10 cellular contexts compared by ENCODE assay signal in genomic region chr22:45978275-45978713, GRCh38. TPM values are rescaled to one million over a fixed set of nuclear protein-coding genes. Genes with fewer than 3 reads are reported as not detected.
A peak's percentile ranks its signal among the peaks of the same experiment; 100 is the strongest.
DNase-seq lines count a peak whose midpoint lies in the region; ATAC-seq and TF ChIP-seq lines count a peak whose summit lies in the region.
"Had no signal": no experiment of that assay in that cellular context is flagged by ENCODE, and none has a peak within 500 bp of the region (broad histone marks: within the 10 kb centered on the region; RNA-seq: fewer than 3 reads in every experiment).

No MANE protein-coding gene starts in this region.

- no peak overlapping the region for H3K27ac ChIP-seq in PC-9
- H3K27ac ChIP-seq in hepatocyte, result no peak overlapping the region
- H3K27ac ChIP-seq in sigmoid colon, result no peak overlapping the region

- TF ChIP-seq EP300 in sigmoid colon (IDR thresholded peaks at IDR 0.05), result no peak

- DNase-seq in GM10266 (ENCODE audit: extremely low spot score) (peak; percentile 39), PC-9 (no peak), hepatocyte (ENCODE audit: low spot score) (no peak), sigmoid colon (peak; percentile 76), GM13977 (ENCODE audit: low spot score) (no peak), dedifferentiated amniotic fluid mesenchymal stem cell (ENCODE audit: extremely low spot score) (no peak)

- H2AFZ ChIP-seq in PC-9 (no peak overlapping the region; the same call in 1 of the 2 replicates), hepatocyte (no peak overlapping the region)

- no peaks in the 10 kb centered on the region for H3K36me3 ChIP-seq in PC-9 (ENCODE audit: low read depth)
- H3K36me3 ChIP-seq in hepatocyte (replicated peaks; ENCODE audit: insufficient read depth, low read depth), result no peaks in the 10 kb centered on the region
- H3K36me3 ChIP-seq in sigmoid colon, result no peaks in the 10 kb centered on the region

- no TSS peak for BruUV-seq in PC-9 (replicated peaks; lab: Mats Ljungman, UMichigan)

- peaks cover 59% of the 10 kb centered on the region for H3F3A ChIP-seq in PC-9 (ENCODE audit: insufficient read depth, low read depth)

- TF ChIP-seq POLR2A in sigmoid colon (IDR thresholded peaks at IDR 0.05), result no peak

- H3K4me3 ChIP-seq in PC-9 (peak overlapping the region; percentile 86; the same call in 1 of the 2 replicates), hepatocyte (no peak overlapping the region), sigmoid colon (peak overlapping the region in 3 of 4 donors; percentile 39 to 59 (median 56))

- H3K4me1 ChIP-seq in PC-9 (replicated peaks; ENCODE audit: insufficient read depth) (peaks cover 36% of the 10 kb centered on the region), hepatocyte (ENCODE audit: insufficient read depth) (peaks cover 8% of the 10 kb centered on the region), sigmoid colon (peaks cover 0 to 41% (median 30%) of the 10 kb centered on the region in 4 donors)

- H4K20me1 ChIP-seq in PC-9 (ENCODE audit: insufficient read depth) (peaks cover 21% of the 10 kb centered on the region), hepatocyte (ENCODE audit: insufficient read depth, poor library complexity, severe bottlenecking) (no peaks in the 10 kb centered on the region)

- H3K79me2 ChIP-seq in PC-9 (ENCODE audit: low read depth) (peaks cover 37% of the 10 kb centered on the region), hepatocyte (no peaks in the 10 kb centered on the region)

- CTCF ChIA-PET in PC-9 (lab: Charles Lee), result no interaction called here

- POLR2A ChIA-PET in PC-9 (lab: Charles Lee; ENCODE audit: unreplicated experiment), result no interaction called here

- in situ Hi-C loops in GM13977 (cut with MboI; ENCODE audit: low pct_unique_long_range_greater_than_20kb, low sequenced_read_pairs, unreplicated experiment), result no loop called here

- TF ChIP-seq CTCF in GM10266 (IDR thresholded peaks at IDR 0.05; ENCODE audit: control insufficient read depth, insufficient read depth, low read depth, missing control alignments), result no peak
- TF ChIP-seq CTCF in PC-9 (conservative IDR thresholded peaks at IDR 0.05), result no peak
- no peak for TF ChIP-seq CTCF in hepatocyte (IDR thresholded peaks at IDR 0.05; ENCODE audit: poor library complexity)
- no peak for TF ChIP-seq CTCF in sigmoid colon (IDR thresholded peaks at IDR 0.05)
- TF ChIP-seq CTCF in GM13977 (IDR thresholded peaks at IDR 0.05; ENCODE audit: extremely low read depth, insufficient read depth, missing control alignments), result no peak

- H3K4me2 ChIP-seq in PC-9 (peak overlapping the region; percentile 81), hepatocyte (peak overlapping the region; percentile 98)

- no peaks in the 10 kb centered on the region for H3K27me3 ChIP-seq in PC-9 (ENCODE audit: insufficient read depth, low read depth)
- peaks cover 42% of the 10 kb centered on the region for H3K27me3 ChIP-seq in hepatocyte
- H3K27me3 ChIP-seq in sigmoid colon, result peaks cover 37 to 57% (median 56%) of the 10 kb centered on the region in 3 donors

- 8% methylated on average over 24 of the region's 26 CpGs for WGBS in hepatocyte (ENCODE audit: low lambda C conversion rate, missing lambda C conversion rate)
- WGBS in sigmoid colon, 2 donors, result 4% methylated on average over 26 of the region's 26 CpGs

- H3K9me3 ChIP-seq in PC-9 (ENCODE audit: insufficient read depth, low read depth) (no peaks in the 10 kb centered on the region), hepatocyte (ENCODE audit: low read depth) (no peaks in the 10 kb centered on the region), sigmoid colon (no peaks in the 10 kb centered on the region)

- ATAC-seq in GM18858 (IDR thresholded peaks at IDR 0.05; ENCODE audit: unreplicated experiment), result no peak
- no peak for ATAC-seq in GM19324 (IDR thresholded peaks at IDR 0.05; ENCODE audit: low FRiP score, unreplicated experiment)

- intact Hi-C loops in PC-9 (cut with micrococcal nuclease; ENCODE audit: unreplicated experiment) (no loop called here), sigmoid colon (cut with DNase I) (no loop called here)

- no peaks in the 10 kb centered on the region for H3K9me2 ChIP-seq in PC-9 (ENCODE audit: insufficient read depth)
- H3K9me2 ChIP-seq in hepatocyte (replicated peaks; ENCODE audit: insufficient read depth), result no peaks in the 10 kb centered on the region

RNA-seq across cellular contexts. Expression of gene WNT7B, which starts 1.3 kb away (rescaled TPM):
- 66.9 and 75.5 TPM in 2 replicates for total RNA-seq in PC-9 (2021)
- 2.4 and 2.9 TPM in 2 replicates for total RNA-seq in hepatocyte
- 1.9 and 2.0 TPM in 2 replicates for polyA plus RNA-seq in hepatocyte
- total RNA-seq in sigmoid colon, result not detected
- not detected for polyA plus RNA-seq in sigmoid colon
- total RNA-seq: LHCN-M2, lung microvascular endothelial cell had no signal

Comparison
In these comparisons a context has a peak if more than half of its experiments do, and no peak if none do; other contexts are left out.
1. DNase-seq: peak in GM10266 (single experiment) and sigmoid colon (single experiment); none in PC-9 (0 of 2), hepatocyte (single experiment), GM13977 (single experiment) and dedifferentiated amniotic fluid mesenchymal stem cell (single experiment).
2. RNA of gene WNT7B, which starts 1.3 kb away (total RNA-seq): 66.9 to 75.5 TPM in PC-9; 2.4 to 2.9 TPM in hepatocyte and not detected in sigmoid colon; every median in the first group is over 10 times any median in the second.